ENCODE assay signal across 8 cellular contexts in genomic region chr15:76058714-76059319, GRCh38. TPM values are rescaled to one million over a fixed set of nuclear protein-coding genes. Genes with fewer than 3 reads are reported as not detected.
DNase-seq lines count a peak whose midpoint lies in the region; ATAC-seq and TF ChIP-seq lines count a peak whose summit lies in the region.

No MANE protein-coding gene starts in this region.

- H3K27me3 ChIP-seq in endodermal cell (ENCODE audit: control insufficient read depth, insufficient read depth, low read length, poor library complexity, severe bottlenecking) = peaks cover 18% of the 10 kb centered on the region

- H3K4me1 ChIP-seq in endodermal cell (ENCODE audit: control insufficient read depth, insufficient read depth, low read length) = peaks cover 8% of the 10 kb centered on the region

- H3K4me1 Mint-ChIP-seq in T-helper 17 cell (peaks cover 20% of the 10 kb centered on the region), endodermal cell (peaks cover 22% of the 10 kb centered on the region)

- no peak overlapping the region for H3K27ac ChIP-seq in endodermal cell (ENCODE audit: low read depth, low read length)

- H3K36me3 Mint-ChIP-seq in T-helper 17 cell (ENCODE audit: low read depth) (peaks cover 2% of the 10 kb centered on the region), endodermal cell (ENCODE audit: low read depth) (no peaks in the 10 kb centered on the region)

- no peaks in the 10 kb centered on the region for H3K9me3 Mint-ChIP-seq in endodermal cell

- no peaks in the 10 kb centered on the region for H3K36me3 ChIP-seq in endodermal cell (ENCODE audit: control insufficient read depth, insufficient read depth, low read length)

- H3K27ac Mint-ChIP-seq in T-helper 17 cell (peak overlapping the region; percentile 24), endodermal cell (peak overlapping the region; percentile 19)

- DNase-seq in COLO668 (lab: John Stamatoyannopoulos, UW; ENCODE audit: unreplicated experiment) (peak; percentile 21), HFF-Myc (ENCODE audit: extremely low read depth, low read depth) (no peak), T-helper 17 cell (no peak), endodermal cell (peak; percentile 79), myocyte (ENCODE audit: low read depth) (peak; percentile 8), amniotic stem cell (lab: John Stamatoyannopoulos, UW) (no peak), NCI-H187 treated with DMSO at 0.1 percent for 48 hours (lab: John Stamatoyannopoulos, UW) (no peak)
- no peak for DNase-seq in activated CD4-positive, CD25-positive, alpha-beta regulatory T cell (lab: John Stamatoyannopoulos, UW)

- H3K4me3 Mint-ChIP-seq in T-helper 17 cell = peak overlapping the region; percentile 89
- H3K4me3 Mint-ChIP-seq in endodermal cell = peak overlapping the region; percentile 78

- TF ChIP-seq CTCF in HFF-Myc (IDR thresholded peaks at IDR 0.05; ENCODE audit: low read depth, low read length, missing control alignments) (peak; percentile 7), endodermal cell (conservative IDR thresholded peaks at IDR 0.05) (no peak)

- peak overlapping the region; percentile 32 for H3K9ac ChIP-seq in endodermal cell (ENCODE audit: extremely low read depth, low read length, poor library complexity, severe bottlenecking)

- H3K9me3 ChIP-seq in T-helper 17 cell (ENCODE audit: control insufficient read depth, low read length, poor library complexity, severe bottlenecking) (peaks cover 4% of the 10 kb centered on the region), endodermal cell (ENCODE audit: control insufficient read depth, low read length) (no peaks in the 10 kb centered on the region)

- WGBS in endodermal cell (ENCODE audit: insufficient coverage in 1 of 2, insufficient read length in 1 of 2), 2 experiments = 23 to 28% methylated on average over 9 to 18 of the region's 18 CpGs

- no peak for ATAC-seq in T-helper 17 cell

- H3K4me3 ChIP-seq in HFF-Myc (replicated peaks; ENCODE audit: low read depth, low read length) (peak overlapping the region; percentile 40), endodermal cell (ENCODE audit: low read length) (peak overlapping the region; percentile 81)

- H3K27me3 Mint-ChIP-seq in T-helper 17 cell (peaks cover 54% of the 10 kb centered on the region), endodermal cell (ENCODE audit: insufficient read depth) (peaks cover 31% of the 10 kb centered on the region)

RNA-seq across cellular contexts. Expression of gene TMEM266, which starts 1.0 kb away (rescaled TPM):
- total RNA-seq in T-helper 17 cell = not detected
- total RNA-seq in endodermal cell = 1 to 10 TPM; 1.8 to 2.0 TPM
- polyA plus RNA-seq in endodermal cell (2013, experiment 1 of 2) = 1.4 TPM
- 0.91 TPM for polyA plus RNA-seq in endodermal cell (2013, experiment 2 of 2)
- not detected in 2 replicates for total RNA-seq in myocyte
- 0.87 TPM for polyA plus RNA-seq in myocyte (2012)

RNA-seq across cellular contexts. Expression of gene NRG4, which starts 46.6 kb away (rescaled TPM):
- total RNA-seq in T-helper 17 cell (not detected), endodermal cell (under 1 TPM; 0.51 to 0.95 TPM), myocyte (not detected in 2 replicates)
- 0.11 TPM for polyA plus RNA-seq in endodermal cell (2013, experiment 1 of 2)
- polyA plus RNA-seq in endodermal cell (2013, experiment 2 of 2) = 0.12 TPM
- polyA plus RNA-seq in myocyte (2012) = 0.78 TPM

Comparison
In these comparisons a context has a peak if more than half of its experiments do, and no peak if none do; other contexts are left out.
1. DNase-seq: peak in COLO668 (single experiment), endodermal cell (single experiment) and myocyte (single experiment); none in HFF-Myc (single experiment), T-helper 17 cell (0 of 3), amniotic stem cell (single experiment), activated CD4-positive, CD25-positive, alpha-beta regulatory T cell (0 of 4) and NCI-H187 treated with DMSO at 0.1 percent for 48 hours (single experiment).